13 cellular contexts compared by ENCODE assay signal in genomic region chr2:60463249-60463648, GRCh38.
DNase-seq lines count a peak whose midpoint lies in the region; ATAC-seq, FAIRE-seq and TF ChIP-seq lines count a peak whose summit lies in the region.
"Had no signal": no experiment of that assay in that cellular context is flagged by ENCODE, and none has a peak within 500 bp of the region (broad histone marks: within the 10 kb centered on the region; RNA-seq: fewer than 3 reads in every experiment).

No MANE protein-coding gene starts in this region.

- intact Hi-C loops in IMR-90 (cut with micrococcal nuclease): no loop called here

- H4K5ac ChIP-seq in IMR-90 (ENCODE audit: low read depth, low read length): no peak overlapping the region

- POLR2A ChIA-PET in IMR-90 (lab: Charles Lee; ENCODE audit: unreplicated experiment): interaction anchor here (0.6 kb wide), 1 partner anchor 15 kb away, joined by 6 read pairs; no protein-coding TSS in a partner anchor
- POLR2A ChIA-PET in activated CD8-positive, alpha-beta T cell treated with anti-CD3 and anti-CD28 coated beads, Interleukin-2, amount 10 ng/mL, durations not matched to agents 7 days and 5 days (lab: Charles Lee): no interaction called here

- no peak overlapping the region for H2BK5ac ChIP-seq in IMR-90 (ENCODE audit: low read depth, low read length, poor library complexity, severe bottlenecking)

- no peak overlapping the region for H2BK20ac ChIP-seq in IMR-90 (ENCODE audit: low read depth, low read length)

- ATAC-seq in IMR-90 (ENCODE audit: low read depth) (no peak), GM21528 (IDR thresholded peaks at IDR 0.05; ENCODE audit: low FRiP score, unreplicated experiment) (no peak)
- ATAC-seq in activated CD8-positive, alpha-beta T cell treated with anti-CD3 and anti-CD28 coated beads, Interleukin-2, amount 10 ng/mL, durations not matched to agents 7 days and 5 days: no peak
- ATAC-seq: foreskin keratinocyte, left colon had no signal

- H3K27ac Mint-ChIP-seq in nephron: peak overlapping the region; percentile 59 to 83 (median 68)
- no peak overlapping the region for H3K27ac Mint-ChIP-seq in activated CD8-positive, alpha-beta T cell treated with anti-CD3 and anti-CD28 coated beads, Interleukin-2, amount 10 ng/mL, durations not matched to agents 7 days and 5 days
- H3K27ac Mint-ChIP-seq: activated naive CD4-positive, alpha-beta T cell treated with anti-CD3 and anti-CD28 coated beads, Interleukin-2, amount 50 U/mL, for 24 hours had no signal

- no peak overlapping the region for H2AK9ac ChIP-seq in IMR-90 (replicated peaks; ENCODE audit: low read depth, low read length, poor library complexity)

- H3K4me2 ChIP-seq in IMR-90 (ENCODE audit: low read depth, low read length) (peak overlapping the region; percentile 17; the same call in 1 of the 2 replicates), fibroblast of lung (ENCODE audit: extremely low read depth, insufficient read depth, low read length) (no peak overlapping the region)

- no peak overlapping the region for H3K4ac ChIP-seq in IMR-90 (ENCODE audit: low read depth, low read length)

- peaks cover 19% of the 10 kb centered on the region for H3K4me1 Mint-ChIP-seq in nephron
- no peaks in the 10 kb centered on the region for H3K4me1 Mint-ChIP-seq in activated CD8-positive, alpha-beta T cell treated with anti-CD3 and anti-CD28 coated beads, Interleukin-2, amount 10 ng/mL, durations not matched to agents 7 days and 5 days (ENCODE audit: low read depth)
- H3K4me1 Mint-ChIP-seq: activated naive CD4-positive, alpha-beta T cell treated with anti-CD3 and anti-CD28 coated beads, Interleukin-2, amount 50 U/mL, for 24 hours had no signal

- H3K9me3 ChIP-seq in IMR-90 (ENCODE audit: control insufficient read depth, insufficient read depth, low read length) (no peaks in the 10 kb centered on the region), fibroblast of lung (ENCODE audit: control insufficient read depth, insufficient read depth, low read depth, low read length) (no peaks in the 10 kb centered on the region), small intestine (ENCODE audit: control insufficient read depth, low read depth) (no peaks in the 10 kb centered on the region)

- no peak overlapping the region for H4K8ac ChIP-seq in IMR-90 (ENCODE audit: low read depth in 2 of 2, low read length in 2 of 2)

- H3K4me1 ChIP-seq in IMR-90 (ENCODE audit: control insufficient read depth, insufficient read depth, low read length): no peaks in the 10 kb centered on the region
- H3K4me1 ChIP-seq in fibroblast of lung (ENCODE audit: control insufficient read depth, extremely low read depth, insufficient read depth, low read length): no peaks in the 10 kb centered on the region
- H3K4me1 ChIP-seq in small intestine (ENCODE audit: control insufficient read depth in 2 of 2, insufficient read depth in 1 of 2, low read depth in 1 of 2, low read length in 1 of 2): peaks cover 0 to 2% of the 10 kb centered on the region in 2 donors

- H3K79me1 ChIP-seq in IMR-90 (ENCODE audit: low read depth in 1 of 2, low read length in 2 of 2): no peaks in the 10 kb centered on the region

- no peak overlapping the region for H3K56ac ChIP-seq in IMR-90 (ENCODE audit: extremely low read depth, insufficient read depth, low read length)

- CTCF ChIA-PET in IMR-90 (lab: Yijun Ruan, JAX): no interaction called here
- CTCF ChIA-PET in activated CD8-positive, alpha-beta T cell treated with anti-CD3 and anti-CD28 coated beads, Interleukin-2, amount 10 ng/mL, durations not matched to agents 7 days and 5 days (lab: Charles Lee): no interaction called here

- WGBS in IMR-90 (ENCODE audit: extremely low coverage in 2 of 2, insufficient read length in 1 of 2), 2 experiments: 0% methylated on average over 2 of the region's 6 CpGs; no CpG with 5 or more reads in 1 of the 2 experiments
- WGBS in small intestine, 3 donors: 38 to 67% (median 66%) methylated on average over 6 of the region's 6 CpGs

- H3K4me3 Mint-ChIP-seq in nephron: peak overlapping the region in 1 of 3 experiments; percentile 3
- H3K4me3 Mint-ChIP-seq in activated CD8-positive, alpha-beta T cell treated with anti-CD3 and anti-CD28 coated beads, Interleukin-2, amount 10 ng/mL, durations not matched to agents 7 days and 5 days: no peak overlapping the region
- H3K4me3 Mint-ChIP-seq: activated naive CD4-positive, alpha-beta T cell treated with anti-CD3 and anti-CD28 coated beads, Interleukin-2, amount 50 U/mL, for 24 hours had no signal

- no peak overlapping the region for H3K4me3 ChIP-seq in AG10803 (ENCODE audit: low read length)
- no peak overlapping the region for H3K4me3 ChIP-seq in IMR-90 (ENCODE audit: insufficient read depth, low read depth, low read length)
- H3K4me3 ChIP-seq in fibroblast of lung (replicated peaks in 1 of 4; ENCODE audit: control extremely low read depth in 1 of 4, insufficient read depth in 1 of 4, low read depth in 3 of 4, low read length in 4 of 4): no peak overlapping the region
- no peak overlapping the region for H3K4me3 ChIP-seq in small intestine (ENCODE audit: low read depth in 1 of 2, low read length in 2 of 2)

- H2BK120ac ChIP-seq in IMR-90 (ENCODE audit: low read depth, low read length): no peak overlapping the region

- no peaks in the 10 kb centered on the region for H3K27me3 ChIP-seq in IMR-90 (ENCODE audit: control insufficient read depth, insufficient read depth, low read length)
- no peaks in the 10 kb centered on the region for H3K27me3 ChIP-seq in fibroblast of lung (ENCODE audit: control insufficient read depth, insufficient read depth, low read length)
- no peaks in the 10 kb centered on the region for H3K27me3 ChIP-seq in small intestine (ENCODE audit: control insufficient read depth in 2 of 2, insufficient read depth in 2 of 2, low read length in 2 of 2)
- H3K27me3 ChIP-seq: foreskin keratinocyte had no signal

- no peak overlapping the region for H2AK5ac ChIP-seq in IMR-90 (ENCODE audit: low read depth, low read length)

- no peak for TF ChIP-seq POLR2A in IMR-90 (IDR thresholded peaks at IDR 0.05; ENCODE audit: low read depth, low read length)

- H3K36me3 Mint-ChIP-seq in nephron (ENCODE audit: low read depth): peaks cover 59% of the 10 kb centered on the region
- no peaks in the 10 kb centered on the region for H3K36me3 Mint-ChIP-seq in activated CD8-positive, alpha-beta T cell treated with anti-CD3 and anti-CD28 coated beads, Interleukin-2, amount 10 ng/mL, durations not matched to agents 7 days and 5 days (ENCODE audit: low read depth)
- H3K36me3 Mint-ChIP-seq: activated naive CD4-positive, alpha-beta T cell treated with anti-CD3 and anti-CD28 coated beads, Interleukin-2, amount 50 U/mL, for 24 hours had no signal

- H3K36me3 ChIP-seq in IMR-90 (ENCODE audit: control insufficient read depth, insufficient read depth, low read length) (0 out of 2 replicates have a peak, but pooled peaks cover 1% of the 10 kb centered on the region), fibroblast of lung (ENCODE audit: control insufficient read depth, insufficient read depth, low read length) (no peaks in the 10 kb centered on the region), small intestine (ENCODE audit: control insufficient read depth in 2 of 2, insufficient read depth in 2 of 2, low read length in 2 of 2) (peaks cover 0 to 8% of the 10 kb centered on the region in 2 donors)

- no peak overlapping the region for H3K18ac ChIP-seq in IMR-90 (ENCODE audit: low read depth, low read length)

- H4K20me1 ChIP-seq in IMR-90 (ENCODE audit: insufficient read depth, low read length) (no peaks in the 10 kb centered on the region), fibroblast of lung (ENCODE audit: control insufficient read depth, extremely low read depth, insufficient read depth, low read length) (no peaks in the 10 kb centered on the region)

- in situ Hi-C loops in IMR-90 (cut with MboI; ENCODE audit: low sequenced_read_pairs): no loop called here

- H3K79me2 ChIP-seq in fibroblast of lung (ENCODE audit: control insufficient read depth, insufficient read depth, low read length): no peaks in the 10 kb centered on the region

- H3K27me3 Mint-ChIP-seq in nephron (ENCODE audit: low read depth): no peaks in the 10 kb centered on the region
- H3K27me3 Mint-ChIP-seq in activated CD8-positive, alpha-beta T cell treated with anti-CD3 and anti-CD28 coated beads, Interleukin-2, amount 10 ng/mL, durations not matched to agents 7 days and 5 days (ENCODE audit: low read depth): no peaks in the 10 kb centered on the region

- no peak overlapping the region for H3K23ac ChIP-seq in IMR-90 (ENCODE audit: low read depth, low read length)

- H2AFZ ChIP-seq in IMR-90 (replicated peaks; ENCODE audit: low read length, poor library complexity) (peak overlapping the region; percentile 11), fibroblast of lung (ENCODE audit: low read length) (no peak overlapping the region)

- TF ChIP-seq RAD21 in IMR-90 (IDR thresholded peaks at IDR 0.05; ENCODE audit: low read length): no peak

- no peaks in the 10 kb centered on the region for H3K9me1 ChIP-seq in IMR-90 (ENCODE audit: insufficient read depth, low read length)

- TF ChIP-seq CTCF in AG10803 (conservative IDR thresholded peaks at IDR 0.05; ENCODE audit: low read length) (no peak), IMR-90 (conservative IDR thresholded peaks at IDR 0.05; ENCODE audit: low read depth, low read length) (no peak), fibroblast of lung (conservative IDR thresholded peaks at IDR 0.05 in 1 of 2, IDR thresholded peaks at IDR 0.05 in 1 of 2; ENCODE audit: low read depth in 1 of 2, low read length in 2 of 2) (no peak), nephron (IDR thresholded peaks at IDR 0.05; ENCODE audit: unreplicated experiment in 3 of 3) (no peak)

- dilution Hi-C loops in IMR-90 (cut with HindIII; ENCODE audit: low sequenced_read_pairs, unreplicated experiment): no loop called here

- no TSS peak for BruUV-seq in IMR-90 (replicated peaks; lab: Mats Ljungman, UMichigan)

- H2BK15ac ChIP-seq in IMR-90 (ENCODE audit: low read depth, low read length): no peak overlapping the region

- no peak overlapping the region for H3K27ac ChIP-seq in IMR-90 (ENCODE audit: insufficient read depth, low read length)
- H3K27ac ChIP-seq in fibroblast of lung (ENCODE audit: insufficient read depth, low read length): no peak overlapping the region
- H3K27ac ChIP-seq in small intestine (ENCODE audit: low read depth in 1 of 2, low read length in 1 of 2): no peak overlapping the region
- H3K27ac ChIP-seq: foreskin keratinocyte had no signal

- DNase-seq in AG10803 (ENCODE audit: low read depth): peak; percentile 45
- peak; percentile 48 for DNase-seq in IMR-90
- peak; percentile 31 to 47 for DNase-seq in fibroblast of lung (ENCODE audit: low read depth in 2 of 2)
- DNase-seq in small intestine: no peak
- DNase-seq in activated CD8-positive, alpha-beta T cell treated with anti-CD3 and anti-CD28 coated beads, Interleukin-2, amount 10 ng/mL, durations not matched to agents 7 days and 5 days: no peak
- DNase-seq in central memory CD4-positive, alpha-beta T cell: no peak
- DNase-seq: AML-193, foreskin keratinocyte, left colon, NCI-H526 had no signal

- H3K9me3 Mint-ChIP-seq in nephron: no peaks in the 10 kb centered on the region
- no peaks in the 10 kb centered on the region for H3K9me3 Mint-ChIP-seq in activated CD8-positive, alpha-beta T cell treated with anti-CD3 and anti-CD28 coated beads, Interleukin-2, amount 10 ng/mL, durations not matched to agents 7 days and 5 days (ENCODE audit: insufficient read depth)
- H3K9me3 Mint-ChIP-seq: activated naive CD4-positive, alpha-beta T cell treated with anti-CD3 and anti-CD28 coated beads, Interleukin-2, amount 50 U/mL, for 24 hours had no signal

- H4K91ac ChIP-seq in IMR-90 (ENCODE audit: insufficient read depth, low read depth, low read length): no peak overlapping the region

- no peak for FAIRE-seq in small intestine (lab: Jason Lieb, UNC)

- H3K14ac ChIP-seq in IMR-90 (replicated peaks; ENCODE audit: low read depth, low read length): no peak overlapping the region

- H3K9ac ChIP-seq in IMR-90 (ENCODE audit: low read depth, low read length) (no peak overlapping the region), fibroblast of lung (ENCODE audit: insufficient read depth, low read length) (no peak overlapping the region)

Comparison
In these comparisons a context has a peak if more than half of its experiments do, and no peak if none do; other contexts are left out.
1. DNase-seq: peak in AG10803 (single experiment), IMR-90 (single experiment) and fibroblast of lung (2 of 2); none in small intestine (single experiment), activated CD8-positive, alpha-beta T cell treated with anti-CD3 and anti-CD28 coated beads, Interleukin-2, amount 10 ng/mL, durations not matched to agents 7 days and 5 days (single experiment) and central memory CD4-positive, alpha-beta T cell (single experiment).